Comparison of ENCODE assay signal across 13 cellular contexts in the genomic region with DNA sequence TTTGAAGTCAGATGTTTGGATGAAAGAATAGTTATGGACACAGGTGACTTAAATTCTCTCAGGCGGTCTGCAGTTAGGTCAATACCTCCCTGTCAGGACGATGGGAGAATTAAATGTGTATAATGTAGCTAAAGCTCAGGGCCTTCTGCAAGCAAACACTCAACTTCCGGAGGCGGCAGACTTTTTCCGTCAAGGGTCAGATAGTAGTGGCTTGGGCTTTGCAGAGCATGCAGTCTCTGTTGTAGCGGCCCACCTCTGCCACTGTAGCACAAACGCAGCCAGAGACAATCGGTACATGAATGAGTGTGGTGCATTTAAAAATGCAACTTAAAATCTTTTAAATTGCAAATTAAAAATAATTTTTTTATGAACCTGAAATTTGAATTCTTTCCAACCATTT. TPM values are rescaled to one million over a fixed set of nuclear protein-coding genes. Genes with fewer than 3 reads are reported as not detected.
DNase-seq lines count a peak whose midpoint lies in the region; ATAC-seq lines count a peak whose summit lies in the region.
"Had no signal": no experiment of that assay in that cellular context is flagged by ENCODE, and none has a peak within 500 bp of the region (broad histone marks: within the 10 kb centered on the region; RNA-seq: fewer than 3 reads in every experiment).

No MANE protein-coding gene starts in this region.

- H3K27me3 Mint-ChIP-seq in activated T-cell treated with anti-CD3 and anti-CD28 coated beads, Interleukin-2, amount 50 U/mL, for 4 hours (ENCODE audit: low read depth): no peaks in the 10 kb centered on the region
- H3K27me3 Mint-ChIP-seq in activated T-helper 2 cell treated with anti-CD3 and anti-CD28 coated beads, Interferon-gamma antibody, Interleukin-2, Interleukin-4, amounts not matched to agents 10 μg/mL and 5 μg/mL and 100 μg/mL, durations not matched to agents 14 hours and 24 hours and 36 hours (ENCODE audit: low read depth): no peaks in the 10 kb centered on the region
- no peaks in the 10 kb centered on the region for H3K27me3 Mint-ChIP-seq in naive thymus-derived CD8-positive, alpha-beta T cell

- peaks cover 46% of the 10 kb centered on the region for H3K4me1 Mint-ChIP-seq in activated T-cell treated with anti-CD3 and anti-CD28 coated beads, Interleukin-2, amount 50 U/mL, for 4 hours (ENCODE audit: low read depth)
- peaks cover 20% of the 10 kb centered on the region for H3K4me1 Mint-ChIP-seq in activated T-helper 2 cell treated with anti-CD3 and anti-CD28 coated beads, Interferon-gamma antibody, Interleukin-2, Interleukin-4, amounts not matched to agents 10 μg/mL and 5 μg/mL and 100 μg/mL, durations not matched to agents 14 hours and 24 hours and 36 hours (ENCODE audit: low read depth)
- peaks cover 13 to 44% (median 34%) of the 10 kb centered on the region in 4 donors for H3K4me1 Mint-ChIP-seq in naive thymus-derived CD8-positive, alpha-beta T cell
- H3K4me1 Mint-ChIP-seq: neural progenitor cell had no signal

- no peaks in the 10 kb centered on the region for H3K36me3 Mint-ChIP-seq in activated T-cell treated with anti-CD3 and anti-CD28 coated beads, Interleukin-2, amount 50 U/mL, for 4 hours (ENCODE audit: insufficient read depth)
- no peaks in the 10 kb centered on the region for H3K36me3 Mint-ChIP-seq in activated T-helper 2 cell treated with anti-CD3 and anti-CD28 coated beads, Interferon-gamma antibody, Interleukin-2, Interleukin-4, amounts not matched to agents 10 μg/mL and 5 μg/mL and 100 μg/mL, durations not matched to agents 14 hours and 24 hours and 36 hours (ENCODE audit: low read depth)
- H3K36me3 Mint-ChIP-seq in naive thymus-derived CD8-positive, alpha-beta T cell: no peaks in the 10 kb centered on the region
- H3K36me3 Mint-ChIP-seq: neural progenitor cell had no signal

- no peak for ATAC-seq in activated T-cell treated with anti-CD3 and anti-CD28 coated beads, Interleukin-2, amount 50 U/mL, for 4 hours
- ATAC-seq in naive thymus-derived CD8-positive, alpha-beta T cell: peak; percentile 13 to 71
- ATAC-seq: esophagus mucosa, left colon had no signal

- intact Hi-C loops in activated T-helper 2 cell treated with anti-CD3 and anti-CD28 coated beads, Interferon-gamma antibody, Interleukin-2, Interleukin-4, amounts not matched to agents 10 μg/mL and 5 μg/mL and 100 μg/mL, durations not matched to agents 14 hours and 24 hours and 36 hours (cut with micrococcal nuclease): no loop called here

- DNase-seq in activated T-cell treated with anti-CD3 and anti-CD28 coated beads, Interleukin-2, amount 50 U/mL, for 4 hours: no peak
- no peak for DNase-seq in activated T-cell treated with anti-CD3 and anti-CD28 coated beads for 4 hours
- DNase-seq in NCI-H510A treated with DMSO at 0.1 percent for 48 hours (lab: John Stamatoyannopoulos, UW): peak; percentile 43
- no peak for DNase-seq in activated T-helper 2 cell treated with anti-CD3 and anti-CD28 coated beads, Interferon-gamma antibody, Interleukin-2, Interleukin-4, amounts not matched to agents 10 μg/mL and 5 μg/mL and 100 μg/mL, durations not matched to agents 14 hours and 24 hours and 36 hours (ENCODE audit: low spot score)
- no peak for DNase-seq in naive thymus-derived CD8-positive, alpha-beta T cell
- DNase-seq in iPS-NIHi7 (ENCODE audit: extremely low spot score): no peak
- no peak for DNase-seq in NCI-H82 treated with DMSO at 0.1 percent for 48 hours (lab: John Stamatoyannopoulos, UW; ENCODE audit: unreplicated experiment)
- DNase-seq in globus pallidus (ENCODE audit: low spot score): no peak
- DNase-seq: cerebellar nuclear complex, GM23248, left colon had no signal

- H3K9me3 Mint-ChIP-seq in activated T-cell treated with anti-CD3 and anti-CD28 coated beads, Interleukin-2, amount 50 U/mL, for 4 hours: no peaks in the 10 kb centered on the region
- H3K9me3 Mint-ChIP-seq in activated T-helper 2 cell treated with anti-CD3 and anti-CD28 coated beads, Interferon-gamma antibody, Interleukin-2, Interleukin-4, amounts not matched to agents 10 μg/mL and 5 μg/mL and 100 μg/mL, durations not matched to agents 14 hours and 24 hours and 36 hours: no peaks in the 10 kb centered on the region
- H3K9me3 Mint-ChIP-seq in naive thymus-derived CD8-positive, alpha-beta T cell: no peaks in the 10 kb centered on the region
- H3K9me3 Mint-ChIP-seq: neural progenitor cell had no signal

- H3K27ac Mint-ChIP-seq in activated T-helper 2 cell treated with anti-CD3 and anti-CD28 coated beads, Interferon-gamma antibody, Interleukin-2, Interleukin-4, amounts not matched to agents 10 μg/mL and 5 μg/mL and 100 μg/mL, durations not matched to agents 14 hours and 24 hours and 36 hours: peak overlapping the region; percentile 44
- peak overlapping the region; percentile 57 to 91 (median 80) for H3K27ac Mint-ChIP-seq in naive thymus-derived CD8-positive, alpha-beta T cell
- H3K27ac Mint-ChIP-seq: neural progenitor cell had no signal

- H3K4me3 Mint-ChIP-seq in activated T-cell treated with anti-CD3 and anti-CD28 coated beads, Interleukin-2, amount 50 U/mL, for 4 hours: peak overlapping the region; percentile 14
- H3K4me3 Mint-ChIP-seq in activated T-helper 2 cell treated with anti-CD3 and anti-CD28 coated beads, Interferon-gamma antibody, Interleukin-2, Interleukin-4, amounts not matched to agents 10 μg/mL and 5 μg/mL and 100 μg/mL, durations not matched to agents 14 hours and 24 hours and 36 hours (ENCODE audit: low read depth): no peak overlapping the region
- peak overlapping the region in 9 of 10 donors; percentile 20 to 59 (median 40) for H3K4me3 Mint-ChIP-seq in naive thymus-derived CD8-positive, alpha-beta T cell
- H3K4me3 Mint-ChIP-seq: neural progenitor cell had no signal

- POLR2A ChIA-PET in naive thymus-derived CD8-positive, alpha-beta T cell (lab: Charles Lee): interaction anchor here (0.5 to 1.6 kb wide), 3 partner anchors 9 to 203 kb away, joined by 3 to 5 read pairs (median 3); a partner anchor contains a TSS

RNA-seq across cellular contexts. Expression of a gene that starts 47.4 kb away (rescaled TPM):
- 1 to 10 TPM; 3.9 to 6.3 (median 4.7) TPM for total RNA-seq in activated T-cell treated with anti-CD3 and anti-CD28 coated beads, Interleukin-2, amount 50 U/mL, for 4 hours
- total RNA-seq in activated T-helper 2 cell treated with anti-CD3 and anti-CD28 coated beads, Interferon-gamma antibody, Interleukin-2, Interleukin-4, amounts not matched to agents 10 μg/mL and 5 μg/mL and 100 μg/mL, durations not matched to agents 14 hours and 24 hours and 36 hours: 3.6 TPM in 2 replicates
- 1 to 10 TPM; 2.0 to 2.2 TPM for total RNA-seq in naive thymus-derived CD8-positive, alpha-beta T cell
- polyA plus RNA-seq in naive thymus-derived CD8-positive, alpha-beta T cell: 1 to 10 TPM; 2.8 to 8.6 (median 3.8) TPM
- total RNA-seq: GM23248 had no signal
- polyA plus RNA-seq: GM23248 had no signal

Comparison
In these comparisons a context has a peak if more than half of its experiments do, and no peak if none do; other contexts are left out.
1. ATAC-seq: peak in naive thymus-derived CD8-positive, alpha-beta T cell (2 of 2); none in activated T-cell treated with anti-CD3 and anti-CD28 coated beads, Interleukin-2, amount 50 U/mL, for 4 hours (0 of 2).